1 cellular context compared by ENCODE assay signal in the genomic region with DNA sequence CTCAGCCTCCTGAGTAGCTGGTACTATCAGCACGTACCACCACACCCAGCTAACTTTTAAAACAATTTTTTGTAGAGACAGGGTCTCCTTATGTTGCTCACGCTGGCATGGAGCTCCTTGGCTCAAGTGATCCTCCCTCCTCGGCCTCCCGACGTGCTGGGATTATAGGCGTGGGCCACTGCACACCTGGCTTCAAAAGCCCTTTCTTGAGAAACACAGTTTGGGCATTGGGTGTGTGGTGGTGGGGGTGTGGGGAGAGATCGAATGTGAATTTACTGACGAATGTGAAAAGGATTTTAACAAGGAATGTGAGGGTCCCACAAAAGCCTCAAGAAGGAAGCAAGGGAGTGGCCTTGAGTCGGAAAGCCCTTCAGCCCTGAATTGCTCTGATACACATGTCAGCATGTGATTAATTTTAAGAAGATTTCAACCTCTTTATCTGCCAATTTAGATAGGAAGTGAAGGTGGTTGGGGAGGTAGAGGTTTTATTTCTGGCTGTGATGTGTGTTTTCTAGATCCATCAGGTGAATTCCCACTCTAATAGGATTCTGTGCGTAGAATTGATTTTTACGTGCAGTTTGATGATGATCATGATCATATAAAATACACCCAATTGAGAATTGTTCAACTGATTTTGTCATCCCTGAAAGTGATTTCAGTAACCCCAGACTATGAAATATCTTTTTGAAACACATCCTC.
TF ChIP-seq lines count a peak whose summit lies in the region.

No MANE protein-coding gene starts in this region.

TF ChIP-seq in GM23338, 12 proteins besides CTCF, POLR2A, EP300 and RAD21 (continued from another document):
- TF ChIP-seq, protein P1, sequence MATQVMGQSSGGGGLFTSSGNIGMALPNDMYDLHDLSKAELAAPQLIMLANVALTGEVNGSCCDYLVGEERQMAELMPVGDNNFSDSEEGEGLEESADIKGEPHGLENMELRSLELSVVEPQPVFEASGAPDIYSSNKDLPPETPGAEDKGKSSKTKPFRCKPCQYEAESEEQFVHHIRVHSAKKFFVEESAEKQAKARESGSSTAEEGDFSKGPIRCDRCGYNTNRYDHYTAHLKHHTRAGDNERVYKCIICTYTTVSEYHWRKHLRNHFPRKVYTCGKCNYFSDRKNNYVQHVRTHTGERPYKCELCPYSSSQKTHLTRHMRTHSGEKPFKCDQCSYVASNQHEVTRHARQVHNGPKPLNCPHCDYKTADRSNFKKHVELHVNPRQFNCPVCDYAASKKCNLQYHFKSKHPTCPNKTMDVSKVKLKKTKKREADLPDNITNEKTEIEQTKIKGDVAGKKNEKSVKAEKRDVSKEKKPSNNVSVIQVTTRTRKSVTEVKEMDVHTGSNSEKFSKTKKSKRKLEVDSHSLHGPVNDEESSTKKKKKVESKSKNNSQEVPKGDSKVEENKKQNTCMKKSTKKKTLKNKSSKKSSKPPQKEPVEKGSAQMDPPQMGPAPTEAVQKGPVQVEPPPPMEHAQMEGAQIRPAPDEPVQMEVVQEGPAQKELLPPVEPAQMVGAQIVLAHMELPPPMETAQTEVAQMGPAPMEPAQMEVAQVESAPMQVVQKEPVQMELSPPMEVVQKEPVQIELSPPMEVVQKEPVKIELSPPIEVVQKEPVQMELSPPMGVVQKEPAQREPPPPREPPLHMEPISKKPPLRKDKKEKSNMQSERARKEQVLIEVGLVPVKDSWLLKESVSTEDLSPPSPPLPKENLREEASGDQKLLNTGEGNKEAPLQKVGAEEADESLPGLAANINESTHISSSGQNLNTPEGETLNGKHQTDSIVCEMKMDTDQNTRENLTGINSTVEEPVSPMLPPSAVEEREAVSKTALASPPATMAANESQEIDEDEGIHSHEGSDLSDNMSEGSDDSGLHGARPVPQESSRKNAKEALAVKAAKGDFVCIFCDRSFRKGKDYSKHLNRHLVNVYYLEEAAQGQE (IDR thresholded peaks at IDR 0.05; ENCODE audit: unreplicated experiment) = no peak
- no peak for TF ChIP-seq JUNB (IDR thresholded peaks at IDR 0.05; ENCODE audit: unreplicated experiment)
- TF ChIP-seq ZNF331 (CRISPR knock-in tag; IDR thresholded peaks at IDR 0.05; ENCODE audit: low read depth) = no peak
- TF ChIP-seq POLR2AphosphoS5 (IDR thresholded peaks at IDR 0.05; ENCODE audit: low read depth) = no peak
- no peak for TF ChIP-seq NANOG (IDR thresholded peaks at IDR 0.05; ENCODE audit: borderline replicate concordance)
- no peak for TF ChIP-seq CREB1 (CRISPR knock-in tag; IDR thresholded peaks at IDR 0.05; ENCODE audit: low read depth)
- TF ChIP-seq, protein P2, sequence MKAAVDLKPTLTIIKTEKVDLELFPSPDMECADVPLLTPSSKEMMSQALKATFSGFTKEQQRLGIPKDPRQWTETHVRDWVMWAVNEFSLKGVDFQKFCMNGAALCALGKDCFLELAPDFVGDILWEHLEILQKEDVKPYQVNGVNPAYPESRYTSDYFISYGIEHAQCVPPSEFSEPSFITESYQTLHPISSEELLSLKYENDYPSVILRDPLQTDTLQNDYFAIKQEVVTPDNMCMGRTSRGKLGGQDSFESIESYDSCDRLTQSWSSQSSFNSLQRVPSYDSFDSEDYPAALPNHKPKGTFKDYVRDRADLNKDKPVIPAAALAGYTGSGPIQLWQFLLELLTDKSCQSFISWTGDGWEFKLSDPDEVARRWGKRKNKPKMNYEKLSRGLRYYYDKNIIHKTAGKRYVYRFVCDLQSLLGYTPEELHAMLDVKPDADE (IDR thresholded peaks at IDR 0.05) = no peak
- TF ChIP-seq STAT1 (IDR thresholded peaks at IDR 0.05; ENCODE audit: unreplicated experiment) = no peak
- TF ChIP-seq, protein P3, sequence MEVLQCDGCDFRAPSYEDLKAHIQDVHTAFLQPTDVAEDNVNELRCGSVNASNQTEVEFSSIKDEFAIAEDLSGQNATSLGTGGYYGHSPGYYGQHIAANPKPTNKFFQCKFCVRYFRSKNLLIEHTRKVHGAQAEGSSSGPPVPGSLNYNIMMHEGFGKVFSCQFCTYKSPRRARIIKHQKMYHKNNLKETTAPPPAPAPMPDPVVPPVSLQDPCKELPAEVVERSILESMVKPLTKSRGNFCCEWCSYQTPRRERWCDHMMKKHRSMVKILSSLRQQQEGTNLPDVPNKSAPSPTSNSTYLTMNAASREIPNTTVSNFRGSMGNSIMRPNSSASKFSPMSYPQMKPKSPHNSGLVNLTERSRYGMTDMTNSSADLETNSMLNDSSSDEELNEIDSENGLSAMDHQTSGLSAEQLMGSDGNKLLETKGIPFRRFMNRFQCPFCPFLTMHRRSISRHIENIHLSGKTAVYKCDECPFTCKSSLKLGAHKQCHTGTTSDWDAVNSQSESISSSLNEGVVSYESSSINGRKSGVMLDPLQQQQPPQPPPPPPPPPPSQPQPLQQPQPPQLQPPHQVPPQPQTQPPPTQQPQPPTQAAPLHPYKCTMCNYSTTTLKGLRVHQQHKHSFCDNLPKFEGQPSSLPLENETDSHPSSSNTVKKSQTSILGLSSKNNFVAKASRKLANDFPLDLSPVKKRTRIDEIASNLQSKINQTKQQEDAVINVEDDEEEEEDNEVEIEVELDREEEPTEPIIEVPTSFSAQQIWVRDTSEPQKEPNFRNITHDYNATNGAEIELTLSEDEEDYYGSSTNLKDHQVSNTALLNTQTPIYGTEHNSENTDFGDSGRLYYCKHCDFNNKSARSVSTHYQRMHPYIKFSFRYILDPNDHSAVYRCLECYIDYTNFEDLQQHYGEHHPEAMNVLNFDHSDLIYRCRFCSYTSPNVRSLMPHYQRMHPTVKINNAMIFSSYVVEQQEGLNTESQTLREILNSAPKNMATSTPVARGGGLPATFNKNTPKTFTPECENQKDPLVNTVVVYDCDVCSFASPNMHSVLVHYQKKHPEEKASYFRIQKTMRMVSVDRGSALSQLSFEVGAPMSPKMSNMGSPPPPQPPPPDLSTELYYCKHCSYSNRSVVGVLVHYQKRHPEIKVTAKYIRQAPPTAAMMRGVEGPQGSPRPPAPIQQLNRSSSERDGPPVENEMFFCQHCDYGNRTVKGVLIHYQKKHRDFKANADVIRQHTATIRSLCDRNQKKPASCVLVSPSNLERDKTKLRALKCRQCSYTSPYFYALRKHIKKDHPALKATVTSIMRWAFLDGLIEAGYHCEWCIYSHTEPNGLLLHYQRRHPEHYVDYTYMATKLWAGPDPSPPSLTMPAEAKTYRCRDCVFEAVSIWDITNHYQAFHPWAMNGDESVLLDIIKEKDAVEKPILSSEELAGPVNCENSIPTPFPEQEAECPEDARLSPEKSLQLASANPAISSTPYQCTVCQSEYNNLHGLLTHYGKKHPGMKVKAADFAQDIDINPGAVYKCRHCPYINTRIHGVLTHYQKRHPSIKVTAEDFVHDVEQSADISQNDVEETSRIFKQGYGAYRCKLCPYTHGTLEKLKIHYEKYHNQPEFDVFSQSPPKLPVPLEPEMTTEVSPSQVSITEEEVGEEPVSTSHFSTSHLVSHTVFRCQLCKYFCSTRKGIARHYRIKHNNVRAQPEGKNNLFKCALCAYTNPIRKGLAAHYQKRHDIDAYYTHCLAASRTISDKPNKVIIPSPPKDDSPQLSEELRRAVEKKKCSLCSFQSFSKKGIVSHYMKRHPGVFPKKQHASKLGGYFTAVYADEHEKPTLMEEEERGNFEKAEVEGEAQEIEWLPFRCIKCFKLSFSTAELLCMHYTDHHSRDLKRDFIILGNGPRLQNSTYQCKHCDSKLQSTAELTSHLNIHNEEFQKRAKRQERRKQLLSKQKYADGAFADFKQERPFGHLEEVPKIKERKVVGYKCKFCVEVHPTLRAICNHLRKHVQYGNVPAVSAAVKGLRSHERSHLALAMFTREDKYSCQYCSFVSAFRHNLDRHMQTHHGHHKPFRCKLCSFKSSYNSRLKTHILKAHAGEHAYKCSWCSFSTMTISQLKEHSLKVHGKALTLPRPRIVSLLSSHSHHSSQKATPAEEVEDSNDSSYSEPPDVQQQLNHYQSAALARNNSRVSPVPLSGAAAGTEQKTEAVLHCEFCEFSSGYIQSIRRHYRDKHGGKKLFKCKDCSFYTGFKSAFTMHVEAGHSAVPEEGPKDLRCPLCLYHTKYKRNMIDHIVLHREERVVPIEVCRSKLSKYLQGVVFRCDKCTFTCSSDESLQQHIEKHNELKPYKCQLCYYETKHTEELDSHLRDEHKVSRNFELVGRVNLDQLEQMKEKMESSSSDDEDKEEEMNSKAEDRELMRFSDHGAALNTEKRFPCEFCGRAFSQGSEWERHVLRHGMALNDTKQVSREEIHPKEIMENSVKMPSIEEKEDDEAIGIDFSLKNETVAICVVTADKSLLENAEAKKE (CRISPR knock-in tag; IDR thresholded peaks at IDR 0.05) = no peak
TF ChIP-seq in GM23338: peak in this region for 0.
